In genomic region chr11:62545437-62546243, GRCh38 we compare ENCODE assay signal across 8 cellular contexts. TPM values are rescaled to one million over a fixed set of nuclear protein-coding genes. Genes with fewer than 3 reads are reported as not detected.
DNase-seq lines count a peak whose midpoint lies in the region; ATAC-seq and TF ChIP-seq lines count a peak whose summit lies in the region.

No MANE protein-coding gene starts in this region.

- H3K9me3 ChIP-seq in iPS-15b (ENCODE audit: control insufficient read depth, insufficient read depth, low read length), result no peaks in the 10 kb centered on the region
- H3K9me3 ChIP-seq in gastrocnemius medialis, result no peaks in the 10 kb centered on the region

- TF ChIP-seq CTCF in BJ (IDR thresholded peaks at IDR 0.05; ENCODE audit: insufficient read depth, low read depth, low read length) (peak; percentile 10; the same call in 1 of the 2 replicates), gastrocnemius medialis (IDR thresholded peaks at IDR 0.05 in 4 of 5, conservative IDR thresholded peaks at IDR 0.05 in 1 of 5) (peak in 1 of 5 experiments; percentile 29)

- no peaks in the 10 kb centered on the region for H3K27me3 ChIP-seq in BJ (ENCODE audit: control insufficient read depth, insufficient read depth, low read length)
- peaks cover 70% of the 10 kb centered on the region for H3K27me3 ChIP-seq in iPS-15b (ENCODE audit: control insufficient read depth, insufficient read depth, low read length)
- no peaks in the 10 kb centered on the region for H3K27me3 ChIP-seq in gastrocnemius medialis

- H3K9me3 Mint-ChIP-seq in T-helper 2 cell treated with Interferon-gamma antibody and Interleukin-4, amounts not matched to agents 5 μg/mL and 100 μg/mL, for 36 hours, result no peaks in the 10 kb centered on the region

- H3K36me3 Mint-ChIP-seq in T-helper 2 cell treated with Interferon-gamma antibody and Interleukin-4, amounts not matched to agents 5 μg/mL and 100 μg/mL, for 36 hours (ENCODE audit: low read depth), result peaks cover 19% of the 10 kb centered on the region

- H3K27me3 Mint-ChIP-seq in T-helper 2 cell treated with Interferon-gamma antibody and Interleukin-4, amounts not matched to agents 5 μg/mL and 100 μg/mL, for 36 hours (ENCODE audit: low read depth), result peaks cover 6% of the 10 kb centered on the region

- TF ChIP-seq POLR2A in gastrocnemius medialis (IDR thresholded peaks at IDR 0.05), result peak; percentile 47 to 48

- H3K9ac ChIP-seq in iPS-15b (ENCODE audit: low read depth, low read length), result peak overlapping the region; percentile 54

- H3K4me3 Mint-ChIP-seq in T-helper 2 cell treated with Interferon-gamma antibody and Interleukin-4, amounts not matched to agents 5 μg/mL and 100 μg/mL, for 36 hours, result peak overlapping the region; percentile 96

- H3K4me1 Mint-ChIP-seq in T-helper 2 cell treated with Interferon-gamma antibody and Interleukin-4, amounts not matched to agents 5 μg/mL and 100 μg/mL, for 36 hours (ENCODE audit: low read depth), result peaks cover 53% of the 10 kb centered on the region

- H3K4me1 ChIP-seq in iPS-15b (ENCODE audit: control insufficient read depth, insufficient read depth, low read length) (peaks cover 17% of the 10 kb centered on the region), gastrocnemius medialis (peaks cover 61 to 63% of the 10 kb centered on the region in 2 donors)

- H3K4me3 ChIP-seq in BJ (ENCODE audit: low read depth, low read length), result peak overlapping the region; percentile 96
- peak overlapping the region; percentile 73 for H3K4me3 ChIP-seq in iPS-15b (ENCODE audit: low read depth, low read length)
- peak overlapping the region; percentile 76 to 95 (median 90) for H3K4me3 ChIP-seq in gastrocnemius medialis

- peak; percentile 52 for DNase-seq in BJ (ENCODE audit: low read depth)
- DNase-seq in HT1080 (ENCODE audit: low read depth), result peak; percentile 95
- DNase-seq in T-helper 2 cell treated with Interferon-gamma antibody and Interleukin-4, amounts not matched to agents 5 μg/mL and 100 μg/mL, for 36 hours (ENCODE audit: low spot score), result peak; percentile 76
- peak; percentile 95 to 96 for DNase-seq in T47D (ENCODE audit: low read depth in 1 of 2, low spot score in 1 of 2)
- DNase-seq in gastrocnemius medialis, result peak; percentile 87 to 91
- no peak for DNase-seq in GM19238 (ENCODE audit: insufficient read length, low spot score)

- H3K36me3 ChIP-seq in BJ (ENCODE audit: control insufficient read depth, insufficient read depth, low read length) (peaks cover 8% of the 10 kb centered on the region; the same call in 1 of the 2 replicates), iPS-15b (ENCODE audit: control insufficient read depth, insufficient read depth, low read length) (no peaks in the 10 kb centered on the region), gastrocnemius medialis (no peaks in the 10 kb centered on the region)

- H3K27ac Mint-ChIP-seq in T-helper 2 cell treated with Interferon-gamma antibody and Interleukin-4, amounts not matched to agents 5 μg/mL and 100 μg/mL, for 36 hours, result peak overlapping the region; percentile 92

- in situ Hi-C loops in T47D (cut with HindIII; ENCODE audit: low pct_unique_long_range_greater_than_20kb, low sequenced_read_pairs), result no loop called here
- in situ Hi-C loops in gastrocnemius medialis (cut with MboI; ENCODE audit: low sequenced_read_pairs in 4 of 4), result loop anchor here in 1 of 4 donors (25.0 kb wide), 1 partner anchor 133 kb away; the partner anchor contains the start of gene SCGB1A1

- CTCF ChIA-PET in BJ (lab: Yijun Ruan, JAX), result interaction anchor here (1.7 to 10.6 kb wide), 6 partner anchors 12 to 147 kb away, joined by 5 to 220 read pairs (median 39); no protein-coding TSS in a partner anchor

- peak overlapping the region; percentile 97 to 100 (median 100) for H3K27ac ChIP-seq in gastrocnemius medialis

- ATAC-seq in gastrocnemius medialis (peak; percentile 37 to 40), HG02970 (IDR thresholded peaks at IDR 0.05; ENCODE audit: low FRiP score, unreplicated experiment) (no peak)

- POLR2A ChIA-PET in BJ (lab: Charles Lee), result interaction anchor here (0.6 to 1.4 kb wide), 3 partner anchors 37 to 65 kb away, joined by 6 to 16 read pairs (median 12); no protein-coding TSS in a partner anchor

- intact Hi-C loops in gastrocnemius medialis (cut with DNase I; ENCODE audit: low total_unique reads), result loop anchor here (1.0 to 5.0 kb wide), 2 partner anchors 15 to 297 kb away; no protein-coding TSS in a partner anchor

RNA-seq across cellular contexts. Expression of gene AHNAK, which starts 1.0 kb away (rescaled TPM):
- polyA plus RNA-seq in BJ (2011; rRNA removed), result 145 and 185 TPM in 2 replicates
- polyA minus RNA-seq in BJ (2011; rRNA and poly(A)+ RNA removed), result 360 and 464 TPM in 2 replicates
- 184 and 193 TPM in 2 replicates for total RNA-seq in HT1080 (2014; rRNA removed; shearing (Covaris generic))
- polyA plus RNA-seq in HT1080 (2015; cell fraction: cytosol; rRNA removed), result 26.7 and 39.2 TPM in 2 replicates
- 503 and 597 TPM in 2 replicates for polyA plus RNA-seq in HT1080 (2015; cell fraction: nucleus; rRNA removed)
- 1,000 to 10,000 TPM in 1 of 4 donors, 100 to 1,000 TPM in 3; 374 to 1,261 (median 571) TPM for total RNA-seq in gastrocnemius medialis

RNA-seq across cellular contexts. Expression of gene EEF1G, which starts 28.1 kb away (rescaled TPM):
- polyA plus RNA-seq in BJ (2011; rRNA removed), result 2,358 and 2,459 TPM in 2 replicates
- 990 and 1,705 TPM in 2 replicates for polyA minus RNA-seq in BJ (2011; rRNA and poly(A)+ RNA removed)
- total RNA-seq in HT1080 (2014; rRNA removed; shearing (Covaris generic)), result 1,970 and 1,995 TPM in 2 replicates
- polyA plus RNA-seq in HT1080 (2015; cell fraction: cytosol; rRNA removed), result 2,414 and 2,444 TPM in 2 replicates
- 1,033 and 1,120 TPM in 2 replicates for polyA plus RNA-seq in HT1080 (2015; cell fraction: nucleus; rRNA removed)
- 1,000 to 10,000 TPM; 1,797 to 2,946 (median 1,897) TPM for total RNA-seq in gastrocnemius medialis

RNA-seq across cellular contexts. Expression of gene TUT1, which starts 45.7 kb away (rescaled TPM):
- 6.4 and 9.9 TPM in 2 replicates for polyA plus RNA-seq in BJ (2011; rRNA removed)
- 2.8 and 4.5 TPM in 2 replicates for polyA minus RNA-seq in BJ (2011; rRNA and poly(A)+ RNA removed)
- total RNA-seq in HT1080 (2014; rRNA removed; shearing (Covaris generic)), result 19.6 and 21.0 TPM in 2 replicates
- 27.4 and 27.9 TPM in 2 replicates for polyA plus RNA-seq in HT1080 (2015; cell fraction: cytosol; rRNA removed)
- 89.5 and 94.7 TPM in 2 replicates for polyA plus RNA-seq in HT1080 (2015; cell fraction: nucleus; rRNA removed)
- total RNA-seq in gastrocnemius medialis, result 10 to 100 TPM in 3 of 4 donors, 1 to 10 TPM in 1; 7.8 to 15.7 (median 11.7) TPM

RNA-seq across cellular contexts. Expression of gene MTA2, which starts 56.0 kb away (rescaled TPM):
- polyA plus RNA-seq in BJ (2011; rRNA removed), result 16.4 and 17.8 TPM in 2 replicates
- polyA minus RNA-seq in BJ (2011; rRNA and poly(A)+ RNA removed), result 42.7 and 47.1 TPM in 2 replicates
- 179 and 193 TPM in 2 replicates for total RNA-seq in HT1080 (2014; rRNA removed; shearing (Covaris generic))
- 73.0 and 73.7 TPM in 2 replicates for polyA plus RNA-seq in HT1080 (2015; cell fraction: cytosol; rRNA removed)
- 174 and 191 TPM in 2 replicates for polyA plus RNA-seq in HT1080 (2015; cell fraction: nucleus; rRNA removed)
- 10 to 100 TPM; 28.0 to 47.1 (median 31.7) TPM for total RNA-seq in gastrocnemius medialis
